In the genomic region with DNA sequence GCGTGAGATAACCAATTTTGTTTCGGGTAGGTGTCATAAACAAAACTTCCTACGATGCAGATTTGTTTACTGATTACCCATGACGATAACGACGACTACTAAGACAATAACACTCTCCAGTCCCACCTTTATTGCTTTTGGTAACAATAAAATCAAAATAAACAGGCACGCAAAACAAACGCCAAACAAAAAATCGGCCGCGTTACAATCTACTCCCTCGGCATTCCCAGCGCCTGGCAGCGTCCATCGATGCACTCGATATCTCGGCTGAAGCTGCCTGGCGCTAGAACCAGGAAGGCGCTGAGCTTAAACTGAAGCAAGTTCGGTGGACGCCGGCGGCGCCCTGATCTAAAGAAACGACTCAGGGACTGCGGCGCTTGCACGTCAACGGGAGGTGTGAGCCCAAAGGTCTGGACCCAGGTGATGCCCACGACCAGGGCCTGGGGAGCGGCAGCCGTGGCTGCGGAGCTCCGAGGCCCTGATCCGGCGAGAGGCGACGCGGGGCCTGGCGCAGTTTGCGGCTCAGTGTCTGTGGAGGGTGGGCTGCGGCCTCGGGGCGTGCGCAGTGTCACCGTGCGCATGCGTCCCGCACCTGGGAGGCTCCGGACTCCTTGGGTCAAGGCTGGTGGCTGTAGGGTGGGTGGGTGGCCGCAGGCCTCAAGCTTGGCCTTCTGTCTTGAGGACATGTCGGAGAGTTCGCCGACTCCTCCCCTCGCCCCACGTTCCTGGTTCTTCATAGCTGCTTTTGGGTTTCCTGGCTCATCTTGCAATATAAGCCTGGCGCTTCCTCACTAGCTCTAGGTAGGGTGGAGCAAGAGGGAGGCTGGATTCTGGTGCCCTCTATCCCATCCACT, we compare ENCODE assay signal across 8 cellular contexts. TPM values are rescaled to one million over a fixed set of nuclear protein-coding genes. Genes with fewer than 3 reads are reported as not detected.
DNase-seq lines count a peak whose midpoint lies in the region; ATAC-seq and TF ChIP-seq lines count a peak whose summit lies in the region.

A gene with protein sequence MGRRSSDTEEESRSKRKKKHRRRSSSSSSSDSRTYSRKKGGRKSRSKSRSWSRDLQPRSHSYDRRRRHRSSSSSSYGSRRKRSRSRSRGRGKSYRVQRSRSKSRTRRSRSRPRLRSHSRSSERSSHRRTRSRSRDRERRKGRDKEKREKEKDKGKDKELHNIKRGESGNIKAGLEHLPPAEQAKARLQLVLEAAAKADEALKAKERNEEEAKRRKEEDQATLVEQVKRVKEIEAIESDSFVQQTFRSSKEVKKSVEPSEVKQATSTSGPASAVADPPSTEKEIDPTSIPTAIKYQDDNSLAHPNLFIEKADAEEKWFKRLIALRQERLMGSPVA (plus strand): TSS at position 286 of the 854 bp plus-strand sequence. CDS start 12,016 bp downstream, outside the sequence.

- H3K36me3 Mint-ChIP-seq in T-cell: peaks cover 14% of the 10 kb centered on the region
- H3K36me3 Mint-ChIP-seq in progenitor cell of endocrine pancreas (ENCODE audit: insufficient read depth): peaks cover 20% of the 10 kb centered on the region

- H3K9me3 Mint-ChIP-seq in T-cell: peaks cover 4 to 13% (median 7%) of the 10 kb centered on the region in 3 donors
- H3K9me3 Mint-ChIP-seq in progenitor cell of endocrine pancreas (ENCODE audit: low read depth): peaks cover 15% of the 10 kb centered on the region

- H3K27me3 Mint-ChIP-seq in T-cell: peaks cover 33 to 37% of the 10 kb centered on the region in 2 donors
- peaks cover 44% of the 10 kb centered on the region for H3K27me3 Mint-ChIP-seq in progenitor cell of endocrine pancreas

- peak; percentile 86 for DNase-seq in NCI-H1436 (lab: John Stamatoyannopoulos, UW)
- DNase-seq in T-cell: peak; percentile 50 to 83 (median 72)
- DNase-seq in heart right ventricle: peak; percentile 80 to 87
- peak; percentile 75 for DNase-seq in progenitor cell of endocrine pancreas (ENCODE audit: low spot score, unreplicated experiment)
- DNase-seq in upper lobe of right lung: peak; percentile 92

- CTCF ChIA-PET in T-cell (lab: Charles Lee): interaction anchor here (0.6 to 1.2 kb wide), 11 partner anchors 10 to 1554 kb away, joined by 3 to 11 read pairs (median 5); a partner anchor contains a TSS

- TF ChIP-seq CTCF in GM12875 (IDR thresholded peaks at IDR 0.05; ENCODE audit: borderline replicate concordance, insufficient read depth, low read depth, low read length) (no peak), heart right ventricle (IDR thresholded peaks at IDR 0.05) (no peak), progenitor cell of endocrine pancreas (IDR thresholded peaks at IDR 0.05; ENCODE audit: unreplicated experiment) (no peak), upper lobe of right lung (IDR thresholded peaks at IDR 0.05) (no peak)

- H3K4me1 Mint-ChIP-seq in T-cell (peaks cover 66 to 76% (median 69%) of the 10 kb centered on the region in 3 donors), progenitor cell of endocrine pancreas (ENCODE audit: low read depth) (peaks cover 33% of the 10 kb centered on the region)

- H3K4me3 ChIP-seq in GM12875 (ENCODE audit: low read depth, low read length) (peak within 1 kb of the TSS; percentile 83), heart right ventricle (peak within 1 kb of the TSS; percentile 63 to 97 (median 84)), upper lobe of right lung (peak within 1 kb of the TSS; percentile 83)

- H3K36me3 ChIP-seq in heart right ventricle: no peaks in the 10 kb centered on the region
- H3K36me3 ChIP-seq in upper lobe of right lung: no peaks in the 10 kb centered on the region

- intact Hi-C loops in heart right ventricle (cut with DNase I): no loop called here
- intact Hi-C loops in upper lobe of right lung (cut with DNase I): no loop called here

- H3K27ac ChIP-seq in adipose tissue (ENCODE audit: low read depth, low read length) (no peak within 1 kb of the TSS), heart right ventricle (peak within 1 kb of the TSS in 9 of 10 donors; percentile 49 to 86 (median 68)), upper lobe of right lung (peak within 1 kb of the TSS; percentile 65)

- H3K27ac Mint-ChIP-seq in T-cell (peak within 1 kb of the TSS; percentile 50 to 73), progenitor cell of endocrine pancreas (peak within 1 kb of the TSS; percentile 95)

- 0% methylated on average over 56 to 57 of the region's 57 CpGs for WGBS in adipose tissue, 3 donors
- 0 to 1% methylated on average over 57 of the region's 57 CpGs for WGBS in heart right ventricle, 2 donors

- peak; percentile 86 for ATAC-seq in HG02798 (IDR thresholded peaks at IDR 0.05; ENCODE audit: poor library complexity, unreplicated experiment)
- ATAC-seq in T-cell (replicated peaks in 1 of 4): peak; percentile 84 to 90 (median 86)
- peak; percentile 90 to 95 (median 92) for ATAC-seq in heart right ventricle
- ATAC-seq in upper lobe of right lung: peak; percentile 97

- H3K27me3 ChIP-seq in heart right ventricle: peaks cover 16 to 49% (median 44%) of the 10 kb centered on the region in 7 donors
- peaks cover 42% of the 10 kb centered on the region for H3K27me3 ChIP-seq in upper lobe of right lung

- peaks cover 0 to 18% (median 0%) of the 10 kb centered on the region in 11 donors for H3K9me3 ChIP-seq in heart right ventricle
- H3K9me3 ChIP-seq in upper lobe of right lung: peaks cover 4% of the 10 kb centered on the region

- POLR2A ChIA-PET in T-cell (lab: Charles Lee): interaction anchor here (0.6 to 0.7 kb wide), 8 partner anchors 15 to 950 kb away, joined by 3 to 9 read pairs (median 4); a partner anchor contains a TSS

- peak within 1 kb of the TSS; percentile 89 to 96 (median 89) for H3K4me3 Mint-ChIP-seq in T-cell
- H3K4me3 Mint-ChIP-seq in progenitor cell of endocrine pancreas (ENCODE audit: low read depth): peak within 1 kb of the TSS; percentile 86

- peaks cover 0 to 54% (median 29%) of the 10 kb centered on the region in 9 donors for H3K4me1 ChIP-seq in heart right ventricle
- peaks cover 28% of the 10 kb centered on the region for H3K4me1 ChIP-seq in upper lobe of right lung

RNA-seq across cellular contexts. Expression of the gene that starts here (rescaled TPM):
- 10 to 100 TPM; 29.9 to 35.0 (median 31.1) TPM for total RNA-seq in T-cell
- polyA plus RNA-seq in adipose tissue: 10 to 100 TPM in 2 of 3 donors, 1 to 10 TPM in 1; 7.2 to 18.8 (median 13.7) TPM
- total RNA-seq in heart right ventricle: 10 to 100 TPM; 19.8 to 27.6 (median 21.9) TPM
- 10 to 100 TPM; 12.6 to 13.8 TPM for polyA plus RNA-seq in heart right ventricle
- total RNA-seq in progenitor cell of endocrine pancreas: 50.6 and 55.7 TPM in 2 replicates
- 28.1 TPM for total RNA-seq in upper lobe of right lung
